21 cellular contexts compared by ENCODE assay signal in the genomic region with DNA sequence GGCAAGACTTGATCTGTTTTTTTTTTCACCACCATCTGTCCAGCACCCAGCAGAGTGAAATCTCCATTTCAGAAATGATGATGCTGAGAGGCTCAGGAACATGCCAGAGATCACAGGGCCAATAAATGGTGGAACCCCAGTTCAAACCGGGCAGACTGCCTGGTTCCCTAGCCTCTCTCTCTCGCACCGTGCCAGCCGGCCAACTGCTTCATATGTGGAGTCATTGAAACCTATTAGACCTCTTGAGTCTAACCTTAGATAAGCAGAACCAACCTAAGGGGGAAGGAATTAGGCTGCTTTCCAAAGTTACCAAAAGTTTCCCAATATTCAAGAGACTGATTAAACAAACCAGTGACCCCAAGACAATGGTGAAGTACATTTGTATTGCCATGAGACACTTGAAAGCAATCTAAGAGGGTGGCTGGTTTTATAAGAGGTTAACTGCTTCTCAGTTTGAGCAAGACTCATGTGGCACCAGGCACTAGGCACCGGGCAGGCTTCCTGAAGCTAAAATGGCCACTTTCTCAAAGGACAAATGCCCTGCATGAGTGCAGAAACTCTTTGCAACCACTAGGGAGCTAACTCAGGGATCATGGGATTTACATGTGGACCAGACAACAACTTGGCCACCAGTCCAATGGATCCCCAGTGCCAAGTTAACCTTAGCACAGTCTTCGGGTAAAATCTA. TPM values are rescaled to one million over a fixed set of nuclear protein-coding genes. Genes with fewer than 3 reads are reported as not detected.
DNase-seq lines count a peak whose midpoint lies in the region; ATAC-seq and TF ChIP-seq lines count a peak whose summit lies in the region.
"Had no signal": no experiment of that assay in that cellular context is flagged by ENCODE, and none has a peak within 500 bp of the region (broad histone marks: within the 10 kb centered on the region; RNA-seq: fewer than 3 reads in every experiment).

No MANE protein-coding gene starts in this region.

- CTCF ChIA-PET in activated CD4-positive, alpha-beta memory T cell treated with anti-CD3 and anti-CD28 coated beads for 36 hours (lab: Charles Lee): no interaction called here

- H3K36me3 Mint-ChIP-seq in activated CD4-positive, alpha-beta memory T cell treated with anti-CD3 and anti-CD28 coated beads for 36 hours: no peaks in the 10 kb centered on the region
- H3K36me3 Mint-ChIP-seq: CD8-positive, alpha-beta T cell had no signal

- no peak for TF ChIP-seq POLR2A in right lobe of liver (IDR thresholded peaks at IDR 0.05)
- no peak for TF ChIP-seq POLR2A in upper lobe of left lung (IDR thresholded peaks at IDR 0.05)

- no peaks in the 10 kb centered on the region for H3K27me3 ChIP-seq in right lobe of liver
- no peaks in the 10 kb centered on the region for H3K27me3 ChIP-seq in upper lobe of left lung
- H3K27me3 ChIP-seq: gastroesophageal sphincter had no signal

- no peaks in the 10 kb centered on the region for H3K4me1 Mint-ChIP-seq in activated CD4-positive, alpha-beta memory T cell treated with anti-CD3 and anti-CD28 coated beads for 36 hours (ENCODE audit: low read depth)
- H3K4me1 Mint-ChIP-seq: central memory CD8-positive, alpha-beta T cell had no signal

- no peak overlapping the region for H3K27ac Mint-ChIP-seq in activated CD4-positive, alpha-beta memory T cell treated with anti-CD3 and anti-CD28 coated beads for 36 hours
- H3K27ac Mint-ChIP-seq: CD8-positive, alpha-beta T cell had no signal

- POLR2A ChIA-PET in activated CD4-positive, alpha-beta memory T cell treated with anti-CD3 and anti-CD28 coated beads for 36 hours (lab: Charles Lee): no interaction called here

- H3K36me3 ChIP-seq in right lobe of liver (no peaks in the 10 kb centered on the region), upper lobe of left lung (no peaks in the 10 kb centered on the region)
- H3K36me3 ChIP-seq: gastroesophageal sphincter had no signal

- peak overlapping the region in 1 of 3 donors; percentile 0 for H3K27ac ChIP-seq in right lobe of liver
- no peak overlapping the region for H3K27ac ChIP-seq in upper lobe of left lung
- H3K27ac ChIP-seq: gastroesophageal sphincter had no signal

- peak in 2 of 4 donors; percentile 9 to 16 for TF ChIP-seq CTCF in right lobe of liver (IDR thresholded peaks at IDR 0.05)
- peak in 3 of 6 experiments; percentile 13 to 41 (median 18) for TF ChIP-seq CTCF in upper lobe of left lung (IDR thresholded peaks at IDR 0.05)

- H3K4me3 ChIP-seq in right lobe of liver (no peak overlapping the region), upper lobe of left lung (no peak overlapping the region)
- H3K4me3 ChIP-seq: gastroesophageal sphincter, K562 had no signal

- H3K4me3 Mint-ChIP-seq in activated CD4-positive, alpha-beta memory T cell treated with anti-CD3 and anti-CD28 coated beads for 36 hours: no peak overlapping the region
- H3K4me3 Mint-ChIP-seq: CD8-positive, alpha-beta T cell; central memory CD8-positive, alpha-beta T cell had no signal

- H3K4me1 ChIP-seq in right lobe of liver (peaks cover 0 to 19% (median 9%) of the 10 kb centered on the region in 4 donors), upper lobe of left lung (peaks cover 0 to 11% (median 2%) of the 10 kb centered on the region in 4 donors)
- H3K4me1 ChIP-seq: gastroesophageal sphincter had no signal

- peak in 2 of 4 donors; percentile 7 to 87 for TF ChIP-seq EP300 in upper lobe of left lung (IDR thresholded peaks at IDR 0.05)

- H3K9me3 ChIP-seq in right lobe of liver: no peaks in the 10 kb centered on the region
- H3K9me3 ChIP-seq in upper lobe of left lung: no peaks in the 10 kb centered on the region
- H3K9me3 ChIP-seq: gastroesophageal sphincter had no signal

- H3K27me3 Mint-ChIP-seq in activated CD4-positive, alpha-beta memory T cell treated with anti-CD3 and anti-CD28 coated beads for 36 hours: no peaks in the 10 kb centered on the region
- H3K27me3 Mint-ChIP-seq: central memory CD8-positive, alpha-beta T cell had no signal

- no peaks in the 10 kb centered on the region for H3K9me3 Mint-ChIP-seq in activated CD4-positive, alpha-beta memory T cell treated with anti-CD3 and anti-CD28 coated beads for 36 hours

- ATAC-seq in right lobe of liver: peak; percentile 44 to 80 (median 46)
- ATAC-seq in upper lobe of left lung (ENCODE audit: low FRiP score in 2 of 2): peak; percentile 67 to 93
- no peak for ATAC-seq in Right ventricle myocardium inferior
- ATAC-seq: CD8-positive, alpha-beta T cell; esophagus mucosa; gastroesophageal sphincter; K562 had no signal

- DNase-seq in NCI-H82 (lab: John Stamatoyannopoulos, UW) (peak; percentile 10), NCI-H82 treated with DMSO at 0.1 percent for 48 hours (lab: John Stamatoyannopoulos, UW; ENCODE audit: unreplicated experiment) (no peak), RKO (ENCODE audit: low spot score) (peak; percentile 3), right lobe of liver (no peak), upper lobe of left lung (peak in 1 of 2 donors; percentile 85), NCI-H1436 (lab: John Stamatoyannopoulos, UW) (no peak), Right ventricle myocardium inferior (ENCODE audit: missing footprints) (no peak)
- DNase-seq in activated CD4-positive, alpha-beta memory T cell treated with anti-CD3 and anti-CD28 coated beads for 36 hours: no peak
- DNase-seq: activated CD4-positive, alpha-beta T cell treated with anti-CD3 and anti-CD28 coated beads, Interleukin-2, amount 50 U/mL, for 48 hours; activated T-cell treated with anti-CD3 and anti-CD28 coated beads for 4 hours; anterior cingulate cortex; CD8-positive, alpha-beta T cell; midbrain; NCI-H2227 treated with DMSO at 0.1 percent for 48 hours; stimulated activated CD4-positive, alpha-beta T cell treated with anti-CD3 and anti-CD28 coated beads, Interleukin-12 subunit alpha, Interleukin-12 subunit beta, amount 100 ng/mL, for 4 hours; stimulated activated CD8-positive, alpha-beta memory T cell treated with anti-CD3 and anti-CD28 coated beads, Interleukin-4, amount 100 ng/mL, for 48 hours had no signal

- 38% methylated on average over 6 of the region's 6 CpGs for WGBS in right lobe of liver (ENCODE audit: insufficient coverage, low coverage, low lambda C conversion rate, missing lambda C conversion rate)
- WGBS in upper lobe of left lung, 2 donors: 70 to 82% methylated on average over 5 to 6 of the region's 6 CpGs

- intact Hi-C loops in right lobe of liver (cut with DNase I) (no loop called here), Right ventricle myocardium inferior (cut with DNase I) (no loop called here)
- intact Hi-C loops in activated CD4-positive, alpha-beta memory T cell treated with anti-CD3 and anti-CD28 coated beads for 36 hours (cut with micrococcal nuclease): no loop called here

RNA-seq across cellular contexts. Expression of a gene that starts 18.4 kb away (rescaled TPM):
- 1 to 10 TPM in 5 of 6 experiments, under 1 TPM in 1; 0.92 to 5.8 (median 3.6) TPM for total RNA-seq in right lobe of liver
- 10 to 100 TPM in 1 of 6 donors, 1 to 10 TPM in 4, under 1 TPM in 1; 0.61 to 22.0 (median 4.9) TPM for total RNA-seq in upper lobe of left lung
- not detected for total RNA-seq in activated CD4-positive, alpha-beta memory T cell treated with anti-CD3 and anti-CD28 coated beads for 36 hours
- total RNA-seq in Right ventricle myocardium inferior: not detected
- total RNA-seq: CD8-positive, alpha-beta T cell; K562; T-helper 1 cell treated with Interleukin-12 subunit alpha and Interleukin-12 subunit beta and Interleukin-4 antibody, amounts not matched to agents 30 ng/mL and 1 ng/mL, for 36 hours had no signal

Comparison
In these comparisons a context has a peak if more than half of its experiments do, and no peak if none do; other contexts are left out.
1. DNase-seq: peak in NCI-H82 (single experiment) and RKO (single experiment); none in NCI-H82 treated with DMSO at 0.1 percent for 48 hours (single experiment), right lobe of liver (0 of 3), NCI-H1436 (single experiment), activated CD4-positive, alpha-beta memory T cell treated with anti-CD3 and anti-CD28 coated beads for 36 hours (single experiment) and Right ventricle myocardium inferior (single experiment).